8 cellular contexts compared by ENCODE assay signal in genomic region chr6:33700391-33701050, GRCh38. TPM values are rescaled to one million over a fixed set of nuclear protein-coding genes. Genes with fewer than 3 reads are reported as not detected.
A peak's percentile ranks its signal among the peaks of the same experiment; 100 is the strongest.
DNase-seq lines count a peak whose midpoint lies in the region; ATAC-seq and TF ChIP-seq lines count a peak whose summit lies in the region.

No MANE protein-coding gene starts in this region.

- no peak overlapping the region for H2AFZ ChIP-seq in OCI-LY3 (ENCODE audit: low read depth, low read length)

- DNase-seq in GM04504 (ENCODE audit: low read depth), result peak; percentile 48
- peak; percentile 79 to 83 for DNase-seq in activated T-cell treated with anti-CD3 and anti-CD28 coated beads, Interleukin-2, amount 50 U/mL, for 48 hours
- peak; percentile 44 for DNase-seq in fibroblast of the conjunctiva (ENCODE audit: low read depth)
- DNase-seq in posterior cingulate gyrus, result peak in 9 of 10 donors; percentile 47 to 93 (median 64)
- peak; percentile 71 to 83 for DNase-seq in aorta

- intact Hi-C loops in posterior cingulate gyrus (cut with DNase I) (loop anchor here (2.0 kb wide), 1 partner anchor 116 kb away; no protein-coding TSS in a partner anchor), aorta (cut with DNase I) (loop anchor here in 1 of 2 donors (2.0 kb wide), 1 partner anchor 114 kb away; no protein-coding TSS in a partner anchor)

- H3K27me3 ChIP-seq in OCI-LY3 (ENCODE audit: low read depth, low read length) (no peaks in the 10 kb centered on the region), aorta (ENCODE audit: control insufficient read depth in 1 of 2, insufficient read depth in 2 of 2, low read length in 1 of 2) (no peaks in the 10 kb centered on the region)

- H3K9ac ChIP-seq in OCI-LY3 (ENCODE audit: low read length), result no peak overlapping the region

- WGBS in aorta, 2 donors, result 60 to 67% methylated on average over 10 of the region's 10 CpGs

- no peaks in the 10 kb centered on the region for H4K20me1 ChIP-seq in OCI-LY3 (ENCODE audit: insufficient read depth, low read length)

- peak; percentile 61 for ATAC-seq in HG03039 (IDR thresholded peaks at IDR 0.05; ENCODE audit: unreplicated experiment)
- peak; percentile 40 for ATAC-seq in aorta (ENCODE audit: low FRiP score)
- no peak for ATAC-seq in GM21526 (IDR thresholded peaks at IDR 0.05; ENCODE audit: low FRiP score, unreplicated experiment)

- H3K36me3 ChIP-seq in OCI-LY3 (replicated peaks; ENCODE audit: low read depth, low read length) (peaks cover 18% of the 10 kb centered on the region), aorta (ENCODE audit: control insufficient read depth in 1 of 2, insufficient read depth in 2 of 2, low read length in 1 of 2) (no peaks in the 10 kb centered on the region)

- TF ChIP-seq CTCF in OCI-LY3 (IDR thresholded peaks at IDR 0.05; ENCODE audit: low read depth, low read length), result peak; percentile 69

- H3K4me2 ChIP-seq in OCI-LY3 (ENCODE audit: low read length), result no peak overlapping the region

- H3K4me1 ChIP-seq in OCI-LY3 (ENCODE audit: low read length) (peaks cover 4% of the 10 kb centered on the region), aorta (ENCODE audit: control insufficient read depth in 1 of 2, insufficient read depth in 2 of 2, low read length in 2 of 2) (no peaks in the 10 kb centered on the region)

- no peaks in the 10 kb centered on the region for H3K79me2 ChIP-seq in OCI-LY3 (ENCODE audit: low read length)

- no peaks in the 10 kb centered on the region for H3K9me3 ChIP-seq in OCI-LY3 (ENCODE audit: insufficient read depth, low read length)
- H3K9me3 ChIP-seq in aorta (ENCODE audit: control insufficient read depth, low read length), result no peaks in the 10 kb centered on the region

- H3K27ac ChIP-seq in OCI-LY3 (ENCODE audit: low read length) (no peak overlapping the region; the same call in 1 of the 2 replicates), aorta (ENCODE audit: low read depth in 1 of 2, low read length in 2 of 2) (no peak overlapping the region)

- H3K4me3 ChIP-seq in OCI-LY3 (ENCODE audit: low read length), result no peak overlapping the region
- no peak overlapping the region for H3K4me3 ChIP-seq in aorta (ENCODE audit: low read length in 2 of 2)

RNA-seq across cellular contexts. Expression of gene UQCC2, which starts 11.0 kb away (rescaled TPM):
- total RNA-seq in aorta, result 10 to 100 TPM; 19.5 to 24.0 TPM
- polyA plus RNA-seq in aorta, result 10 to 100 TPM; 14.7 to 48.2 TPM

RNA-seq across cellular contexts. Expression of gene IP6K3, which starts 46.2 kb away (rescaled TPM):
- 1 to 10 TPM in 1 of 2 donors, not detected in 1; 1.0 TPM for total RNA-seq in aorta
- under 1 TPM in 1 of 2 donors, not detected in 1; 0.63 TPM for polyA plus RNA-seq in aorta
